ENCODE assay signal across 16 cellular contexts in the genomic region with DNA sequence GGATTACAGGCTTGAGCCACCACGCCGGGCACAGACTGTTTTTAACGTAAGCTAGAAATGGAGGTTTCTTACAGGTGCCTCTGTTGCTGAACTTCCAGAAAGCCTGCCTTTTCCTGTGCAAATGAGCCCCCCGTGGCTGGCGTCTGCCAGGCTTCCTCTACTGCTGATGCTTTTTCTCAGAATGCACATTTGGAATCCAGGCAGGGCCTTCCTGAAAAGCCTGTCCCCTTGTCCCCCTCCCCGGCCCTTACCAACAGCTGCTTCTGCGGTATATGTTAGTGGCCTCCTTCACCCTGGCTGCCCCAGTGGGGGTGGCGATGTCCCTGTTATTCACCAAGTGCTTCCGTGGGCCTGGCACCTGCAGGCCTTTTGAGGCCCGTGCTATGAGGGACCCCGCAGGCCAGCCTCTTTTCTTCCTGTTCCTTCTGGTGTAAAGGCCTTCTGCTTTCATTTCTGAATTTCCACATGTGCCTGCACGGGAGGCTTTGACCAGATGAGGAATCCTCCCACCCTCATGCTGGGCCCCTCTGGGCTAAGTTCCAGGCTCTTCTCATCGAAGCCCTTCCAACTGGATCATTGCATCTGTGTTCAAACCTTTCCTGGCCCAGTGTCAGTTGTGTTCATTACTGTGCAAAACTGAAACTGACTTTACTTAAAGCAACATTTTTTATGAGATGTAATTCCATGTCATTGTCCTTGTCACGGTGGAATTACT. TPM values are rescaled to one million over a fixed set of nuclear protein-coding genes. Genes with fewer than 3 reads are reported as not detected.
DNase-seq lines count a peak whose midpoint lies in the region; ATAC-seq and TF ChIP-seq lines count a peak whose summit lies in the region.
"Had no signal": no experiment of that assay in that cellular context is flagged by ENCODE, and none has a peak within 500 bp of the region (broad histone marks: within the 10 kb centered on the region; RNA-seq: fewer than 3 reads in every experiment).

No MANE protein-coding gene starts in this region.

- H3K9me3 Mint-ChIP-seq in activated T-cell treated with anti-CD3 and anti-CD28 coated beads, Interleukin-2, amount 50 U/mL, for 72 hours = no peaks in the 10 kb centered on the region
- H3K9me3 Mint-ChIP-seq in CD8-positive, alpha-beta memory T cell = no peaks in the 10 kb centered on the region
- no peaks in the 10 kb centered on the region for H3K9me3 Mint-ChIP-seq in activated naive CD4-positive, alpha-beta T cell treated with anti-CD3 and anti-CD28 coated beads for 36 hours
- H3K9me3 Mint-ChIP-seq: activated T-cell treated with anti-CD3 and anti-CD28 coated beads, Interleukin-2, amount 50 U/mL, for 4 hours had no signal

- no peak for TF ChIP-seq POLR2A in body of pancreas (IDR thresholded peaks at IDR 0.05)

- TF ChIP-seq CTCF in body of pancreas (IDR thresholded peaks at IDR 0.05) = no peak

- H3K4me1 Mint-ChIP-seq in activated T-cell treated with anti-CD3 and anti-CD28 coated beads, Interleukin-2, amount 50 U/mL, for 72 hours (ENCODE audit: low read depth) = peaks cover 6% of the 10 kb centered on the region
- peaks cover 14 to 23% (median 20%) of the 10 kb centered on the region in 3 donors for H3K4me1 Mint-ChIP-seq in CD8-positive, alpha-beta memory T cell
- H3K4me1 Mint-ChIP-seq in activated naive CD4-positive, alpha-beta T cell treated with anti-CD3 and anti-CD28 coated beads for 36 hours (ENCODE audit: low read depth) = peaks cover 2% of the 10 kb centered on the region

- POLR2A ChIA-PET in CD8-positive, alpha-beta memory T cell (lab: Charles Lee) = no interaction called here

- ATAC-seq in activated T-cell treated with anti-CD3 and anti-CD28 coated beads, Interleukin-2, amount 50 U/mL, for 72 hours (replicated peaks in 1 of 2) = no peak
- ATAC-seq in body of pancreas (no peak), HG03571 (IDR thresholded peaks at IDR 0.05; ENCODE audit: unreplicated experiment) (no peak)
- ATAC-seq: activated T-cell treated with anti-CD3 and anti-CD28 coated beads, Interleukin-2, amount 50 U/mL, for 4 hours; Panc1 had no signal

- intact Hi-C loops in body of pancreas (cut with DNase I) = no loop called here
- intact Hi-C loops in activated naive CD4-positive, alpha-beta T cell treated with anti-CD3 and anti-CD28 coated beads for 36 hours (cut with micrococcal nuclease) = no loop called here

- DNase-seq in activated T-cell treated with anti-CD3 and anti-CD28 coated beads, Interleukin-2, amount 50 U/mL, for 72 hours = no peak
- no peak for DNase-seq in activated T-cell treated with anti-CD3 and anti-CD28 coated beads for 4 hours
- DNase-seq in body of pancreas = peak in 1 of 4 donors; percentile 16
- peak; percentile 25 for DNase-seq in iris pigment epithelial cell (ENCODE audit: low read depth)
- DNase-seq in substantia nigra (lab: John Stamatoyannopoulos, UW) = no peak
- DNase-seq in CD8-positive, alpha-beta memory T cell = no peak
- no peak for DNase-seq in activated naive CD4-positive, alpha-beta T cell treated with anti-CD3 and anti-CD28 coated beads for 36 hours
- DNase-seq: activated T-cell treated with anti-CD3 and anti-CD28 coated beads, Interleukin-2, amount 50 U/mL, for 4 hours; heart right ventricle; Karpas-422; NCI-H526 treated with DMSO at 0.1 percent for 48 hours had no signal

- peaks cover 68% of the 10 kb centered on the region for H3K4me1 ChIP-seq in body of pancreas
- H3K4me1 ChIP-seq in CD8-positive, alpha-beta memory T cell (ENCODE audit: insufficient read depth, low read length) = no peaks in the 10 kb centered on the region

- CTCF ChIA-PET in CD8-positive, alpha-beta memory T cell (lab: Charles Lee) = no interaction called here
- CTCF ChIA-PET in activated naive CD4-positive, alpha-beta T cell treated with anti-CD3 and anti-CD28 coated beads for 36 hours (lab: Charles Lee) = no interaction called here

- H3K27me3 Mint-ChIP-seq in activated T-cell treated with anti-CD3 and anti-CD28 coated beads, Interleukin-2, amount 50 U/mL, for 72 hours (ENCODE audit: low read depth) = no peaks in the 10 kb centered on the region
- no peaks in the 10 kb centered on the region for H3K27me3 Mint-ChIP-seq in CD8-positive, alpha-beta memory T cell
- no peaks in the 10 kb centered on the region for H3K27me3 Mint-ChIP-seq in activated naive CD4-positive, alpha-beta T cell treated with anti-CD3 and anti-CD28 coated beads for 36 hours (ENCODE audit: low read depth)

- H3K9me3 ChIP-seq in body of pancreas = no peaks in the 10 kb centered on the region
- no peaks in the 10 kb centered on the region for H3K9me3 ChIP-seq in CD8-positive, alpha-beta memory T cell (ENCODE audit: low read length)
- H3K9me3 ChIP-seq: heart right ventricle had no signal

- 45 to 72% methylated on average over 14 of the region's 14 CpGs for WGBS in body of pancreas, 2 donors

- no peak overlapping the region for H3K4me3 ChIP-seq in body of pancreas
- no peak overlapping the region for H3K4me3 ChIP-seq in CD8-positive, alpha-beta memory T cell (ENCODE audit: low read length)
- H3K4me3 ChIP-seq: heart right ventricle had no signal

- no peak overlapping the region for H3K4me3 Mint-ChIP-seq in activated T-cell treated with anti-CD3 and anti-CD28 coated beads, Interleukin-2, amount 50 U/mL, for 72 hours
- H3K4me3 Mint-ChIP-seq in CD8-positive, alpha-beta memory T cell = no peak overlapping the region
- H3K4me3 Mint-ChIP-seq in activated naive CD4-positive, alpha-beta T cell treated with anti-CD3 and anti-CD28 coated beads for 36 hours = no peak overlapping the region
- H3K4me3 Mint-ChIP-seq: activated T-cell treated with anti-CD3 and anti-CD28 coated beads, Interleukin-2, amount 50 U/mL, for 4 hours had no signal

- no peaks in the 10 kb centered on the region for H3K27me3 ChIP-seq in body of pancreas
- H3K27me3 ChIP-seq in CD8-positive, alpha-beta memory T cell (ENCODE audit: insufficient read depth, low read length, poor library complexity, severe bottlenecking) = no peaks in the 10 kb centered on the region
- H3K27me3 ChIP-seq: heart right ventricle had no signal

- H3K27ac ChIP-seq in body of pancreas = peak overlapping the region; percentile 54 to 86 (median 78)
- H3K27ac ChIP-seq in substantia nigra (ENCODE audit: low read depth, low read length, poor library complexity, severe bottlenecking) = peak overlapping the region; percentile 93
- no peak overlapping the region for H3K27ac ChIP-seq in CD8-positive, alpha-beta memory T cell (ENCODE audit: low read depth, low read length)

- peaks cover 6 to 33% of the 10 kb centered on the region in 2 donors for H3K36me3 Mint-ChIP-seq in activated T-cell treated with anti-CD3 and anti-CD28 coated beads, Interleukin-2, amount 50 U/mL, for 72 hours (ENCODE audit: insufficient read depth in 2 of 2)
- peaks cover 21 to 93% (median 27%) of the 10 kb centered on the region in 3 donors for H3K36me3 Mint-ChIP-seq in CD8-positive, alpha-beta memory T cell
- H3K36me3 Mint-ChIP-seq in activated naive CD4-positive, alpha-beta T cell treated with anti-CD3 and anti-CD28 coated beads for 36 hours (ENCODE audit: low read depth) = peaks cover 47% of the 10 kb centered on the region

- peak overlapping the region; percentile 29 for H3K27ac Mint-ChIP-seq in activated T-cell treated with anti-CD3 and anti-CD28 coated beads, Interleukin-2, amount 50 U/mL, for 72 hours
- H3K27ac Mint-ChIP-seq in CD8-positive, alpha-beta memory T cell = peak overlapping the region in 2 of 8 donors; percentile 29 to 69
- no peak overlapping the region for H3K27ac Mint-ChIP-seq in activated naive CD4-positive, alpha-beta T cell treated with anti-CD3 and anti-CD28 coated beads for 36 hours

- H3K36me3 ChIP-seq in body of pancreas (replicated peaks in 1 of 2; ENCODE audit: insufficient read depth in 1 of 2, low read depth in 2 of 2) = peaks cover 0 to 26% of the 10 kb centered on the region in 2 donors
- peaks cover 67% of the 10 kb centered on the region for H3K36me3 ChIP-seq in CD8-positive, alpha-beta memory T cell (ENCODE audit: insufficient read depth, low read length)

RNA-seq across cellular contexts. Expression of a gene that starts 10.4 kb away (rescaled TPM):
- total RNA-seq in activated T-cell treated with anti-CD3 and anti-CD28 coated beads, Interleukin-2, amount 50 U/mL, for 72 hours = 100 to 1,000 TPM; 211 to 212 TPM
- total RNA-seq in body of pancreas = 100 to 1,000 TPM in 1 of 2 donors, 10 to 100 TPM in 1; 83.0 to 145 TPM
- total RNA-seq in CD8-positive, alpha-beta memory T cell = 100 to 1,000 TPM; 206 to 213 TPM
- polyA plus RNA-seq in CD8-positive, alpha-beta memory T cell = 121 TPM
- total RNA-seq in activated naive CD4-positive, alpha-beta T cell treated with anti-CD3 and anti-CD28 coated beads for 36 hours = 100 to 1,000 TPM; 101 to 107 TPM

RNA-seq across cellular contexts. Expression of a gene that starts 27.7 kb away (rescaled TPM):
- total RNA-seq in activated T-cell treated with anti-CD3 and anti-CD28 coated beads, Interleukin-2, amount 50 U/mL, for 72 hours = under 1 TPM in 1 of 2 donors, not detected in 1; 0.16 TPM
- total RNA-seq in body of pancreas = under 1 TPM in 1 of 2 donors, not detected in 1; under 0.01 TPM
- total RNA-seq in CD8-positive, alpha-beta memory T cell = under 1 TPM in 1 of 2 experiments, not detected in 1; 0.09 TPM
- polyA plus RNA-seq in CD8-positive, alpha-beta memory T cell = not detected
- not detected for total RNA-seq in activated naive CD4-positive, alpha-beta T cell treated with anti-CD3 and anti-CD28 coated beads for 36 hours
- total RNA-seq: H4, skeletal muscle tissue had no signal

RNA-seq across cellular contexts. Expression of a gene that starts 49.5 kb away (rescaled TPM):
- total RNA-seq in activated T-cell treated with anti-CD3 and anti-CD28 coated beads, Interleukin-2, amount 50 U/mL, for 72 hours = not detected
- not detected for total RNA-seq in body of pancreas
- total RNA-seq in CD8-positive, alpha-beta memory T cell = not detected
- polyA plus RNA-seq in CD8-positive, alpha-beta memory T cell = not detected
- not detected for total RNA-seq in activated naive CD4-positive, alpha-beta T cell treated with anti-CD3 and anti-CD28 coated beads for 36 hours
- total RNA-seq: activated T-cell treated with anti-CD3 and anti-CD28 coated beads, Interleukin-2, amount 50 U/mL, for 4 hours; H4 had no signal
- polyA plus RNA-seq: neural cell had no signal
